ENCODE assay signal across 9 cellular contexts in genomic region chr1:103517380-103518047, GRCh38. TPM values are rescaled to one million over a fixed set of nuclear protein-coding genes. Genes with fewer than 3 reads are reported as not detected.
DNase-seq lines count a peak whose midpoint lies in the region; ATAC-seq and TF ChIP-seq lines count a peak whose summit lies in the region.
"Had no signal": no experiment of that assay in that cellular context is flagged by ENCODE, and none has a peak within 500 bp of the region (broad histone marks: within the 10 kb centered on the region; RNA-seq: fewer than 3 reads in every experiment).

No MANE protein-coding gene starts in this region.

- H3K4me3 ChIP-seq in heart left ventricle (no peak overlapping the region), A673 (ENCODE audit: low read depth, low read length, poor library complexity, severe bottlenecking) (no peak overlapping the region), esophagus muscularis mucosa (no peak overlapping the region)

- H3K27me3 ChIP-seq in heart left ventricle, result no peaks in the 10 kb centered on the region
- H3K27me3 ChIP-seq in A673 (replicated peaks; ENCODE audit: insufficient read depth, low read depth, low read length, poor library complexity), result no peaks in the 10 kb centered on the region
- H3K27me3 ChIP-seq in esophagus muscularis mucosa, result no peaks in the 10 kb centered on the region

- TF ChIP-seq POLR2A in heart left ventricle (IDR thresholded peaks at IDR 0.05), result no peak
- TF ChIP-seq POLR2A in esophagus muscularis mucosa (IDR thresholded peaks at IDR 0.05; ENCODE audit: low read depth), result no peak

- TF ChIP-seq CTCF in heart left ventricle (IDR thresholded peaks at IDR 0.05) (no peak), A673 (conservative IDR thresholded peaks at IDR 0.05; ENCODE audit: low read depth, low read length) (no peak), esophagus muscularis mucosa (IDR thresholded peaks at IDR 0.05) (no peak)

- peak overlapping the region; percentile 51 for H3K27ac Mint-ChIP-seq in activated naive CD8-positive, alpha-beta T cell treated with anti-CD3 and anti-CD28 coated beads, Interleukin-2, amount 10 ng/mL, durations not matched to agents 7 days and 5 days

- H3K27me3 Mint-ChIP-seq in activated naive CD8-positive, alpha-beta T cell treated with anti-CD3 and anti-CD28 coated beads, Interleukin-2, amount 10 ng/mL, durations not matched to agents 7 days and 5 days, result no peaks in the 10 kb centered on the region

- DNase-seq in activated naive CD8-positive, alpha-beta T cell treated with anti-CD3 and anti-CD28 coated beads, Interleukin-2, amount 10 ng/mL, durations not matched to agents 7 days and 5 days, result no peak
- DNase-seq in heart left ventricle (no peak), A673 (ENCODE audit: low spot score) (no peak), esophagus muscularis mucosa (ENCODE audit: extremely low spot score) (no peak)
- no peak for DNase-seq in activated CD4-positive, alpha-beta T cell treated with anti-CD3 and anti-CD28 coated beads, Interleukin-2, amount 50 U/mL, for 1 hour
- DNase-seq: hippocampal formation had no signal

- H3K4me1 ChIP-seq in heart left ventricle (no peaks in the 10 kb centered on the region), A673 (ENCODE audit: insufficient read depth, low read length, poor library complexity, severe bottlenecking) (no peaks in the 10 kb centered on the region), esophagus muscularis mucosa (no peaks in the 10 kb centered on the region)

- TF ChIP-seq EP300 in esophagus muscularis mucosa (IDR thresholded peaks at IDR 0.05), result no peak

- H3K4me1 Mint-ChIP-seq in activated naive CD8-positive, alpha-beta T cell treated with anti-CD3 and anti-CD28 coated beads, Interleukin-2, amount 10 ng/mL, durations not matched to agents 7 days and 5 days, result peaks cover 11% of the 10 kb centered on the region

- BruUV-seq in A673 (replicated peaks; lab: Mats Ljungman, UMichigan), result no TSS peak

- no peak overlapping the region for H3K27ac ChIP-seq in heart left ventricle
- no peak overlapping the region for H3K27ac ChIP-seq in A673 (ENCODE audit: low read depth, low read length, poor library complexity, severe bottlenecking)
- no peak overlapping the region for H3K27ac ChIP-seq in esophagus muscularis mucosa (replicated peaks in 1 of 4)

- H3K36me3 Mint-ChIP-seq in activated naive CD8-positive, alpha-beta T cell treated with anti-CD3 and anti-CD28 coated beads, Interleukin-2, amount 10 ng/mL, durations not matched to agents 7 days and 5 days, result no peaks in the 10 kb centered on the region

- peak overlapping the region; percentile 30 for H3K4me3 Mint-ChIP-seq in activated naive CD8-positive, alpha-beta T cell treated with anti-CD3 and anti-CD28 coated beads, Interleukin-2, amount 10 ng/mL, durations not matched to agents 7 days and 5 days

- H3K9me3 ChIP-seq in heart left ventricle (no peaks in the 10 kb centered on the region), A673 (ENCODE audit: low read depth, low read length, poor library complexity, severe bottlenecking) (no peaks in the 10 kb centered on the region), esophagus muscularis mucosa (no peaks in the 10 kb centered on the region)

- no peaks in the 10 kb centered on the region for H3K9me3 Mint-ChIP-seq in activated naive CD8-positive, alpha-beta T cell treated with anti-CD3 and anti-CD28 coated beads, Interleukin-2, amount 10 ng/mL, durations not matched to agents 7 days and 5 days

- POLR2A ChIA-PET in activated naive CD8-positive, alpha-beta T cell treated with anti-CD3 and anti-CD28 coated beads, Interleukin-2, amount 10 ng/mL, durations not matched to agents 7 days and 5 days (lab: Charles Lee), result interaction anchor here (1.2 kb wide), 1 partner anchor 8 kb away, joined by 4 read pairs; the partner anchor contains the start of gene RNPC3
- POLR2A ChIA-PET in A673 (lab: Charles Lee; ENCODE audit: low non-redundant PET), result no interaction called here

- intact Hi-C loops in heart left ventricle (cut with DNase I) (loop anchor here in 1 of 10 donors (10.0 kb wide), 2 partner anchors 413 to 1993 kb away; partner anchors contain the start of gene COL11A1), A673 (cut with micrococcal nuclease; ENCODE audit: unreplicated experiment) (loop anchor here (5.0 kb wide), 1 partner anchor 1995 kb away; no protein-coding TSS in a partner anchor), esophagus muscularis mucosa (cut with DNase I) (no loop called here)

- ATAC-seq in GM18499 (IDR thresholded peaks at IDR 0.05; ENCODE audit: insufficient read depth, unreplicated experiment) (peak; percentile 77), GM21360 (IDR thresholded peaks at IDR 0.05; ENCODE audit: unreplicated experiment) (peak; percentile 85), HG03097 (IDR thresholded peaks at IDR 0.05; ENCODE audit: low FRiP score, unreplicated experiment) (peak; percentile 76), heart left ventricle (no peak)
- peak; percentile 59 for ATAC-seq in activated naive CD8-positive, alpha-beta T cell treated with anti-CD3 and anti-CD28 coated beads, Interleukin-2, amount 10 ng/mL, durations not matched to agents 7 days and 5 days (ENCODE audit: low read depth)

- WGBS in heart left ventricle, 4 donors, result 74 to 81% (median 78%) methylated on average over 2 of the region's 2 CpGs
- 75% methylated on average over 2 of the region's 2 CpGs for WGBS in esophagus muscularis mucosa

- CTCF ChIA-PET in A673 (lab: Charles Lee), result no interaction called here

- H3K36me3 ChIP-seq in heart left ventricle (no peaks in the 10 kb centered on the region), A673 (ENCODE audit: insufficient read depth, low read length, poor library complexity, severe bottlenecking) (no peaks in the 10 kb centered on the region), esophagus muscularis mucosa (no peaks in the 10 kb centered on the region)

RNA-seq across cellular contexts. Expression of gene RNPC3, which starts 8.0 kb away (rescaled TPM):
- 10 to 100 TPM; 44.4 to 47.8 TPM for total RNA-seq in activated naive CD8-positive, alpha-beta T cell treated with anti-CD3 and anti-CD28 coated beads, Interleukin-2, amount 10 ng/mL, durations not matched to agents 7 days and 5 days
- total RNA-seq in heart left ventricle (10 to 100 TPM in 8 of 9 donors, 1 to 10 TPM in 1; 9.5 to 30.9 (median 16.9) TPM), A673 (2021) (18.8 and 20.1 TPM in 2 replicates), esophagus muscularis mucosa (10 to 100 TPM in 3 of 4 donors, 1 to 10 TPM in 1; 7.5 to 30.3 (median 14.7) TPM)
- 10 to 100 TPM in 1 of 2 donors, 1 to 10 TPM in 1; 8.6 to 12.4 TPM for polyA plus RNA-seq in heart left ventricle

RNA-seq across cellular contexts. Expression of gene AMY2B, which starts 53.9 kb away (rescaled TPM):
- 10 to 100 TPM; 23.3 to 23.5 TPM for total RNA-seq in activated naive CD8-positive, alpha-beta T cell treated with anti-CD3 and anti-CD28 coated beads, Interleukin-2, amount 10 ng/mL, durations not matched to agents 7 days and 5 days
- 10 to 100 TPM; 13.5 to 33.4 (median 22.6) TPM for total RNA-seq in heart left ventricle
- 10 to 100 TPM in 1 of 2 donors, 1 to 10 TPM in 1; 4.4 to 28.5 TPM for polyA plus RNA-seq in heart left ventricle
- total RNA-seq in A673 (2021), result 1.4 TPM in 2 replicates
- total RNA-seq in esophagus muscularis mucosa, result 10 to 100 TPM; 34.3 to 60.2 (median 47.4) TPM

Comparison
In these comparisons a context has a peak if more than half of its experiments do, and no peak if none do; other contexts are left out.
1. ATAC-seq: peak in GM18499 (single experiment), GM21360 (single experiment), HG03097 (single experiment) and activated naive CD8-positive, alpha-beta T cell treated with anti-CD3 and anti-CD28 coated beads, Interleukin-2, amount 10 ng/mL, durations not matched to agents 7 days and 5 days (single experiment); none in heart left ventricle (0 of 4).